ENCODE assay signal across 1 cellular context in genomic region chr19:50025794-50026549, GRCh38.
TF ChIP-seq lines count a peak whose summit lies in the region.

TSS of gene ZNF473 (plus strand) at chr19:50026005. CDS start at chr19:50031083, 5,078 bp downstream.

TF ChIP-seq in HepG2, 621 proteins besides CTCF, POLR2A, EP300 and RAD21 (continued from another document and continues in another):
- peak; percentile 96 for TF ChIP-seq ARHGAP35 (CRISPR knock-in tag; IDR thresholded peaks at IDR 0.05; ENCODE audit: borderline replicate concordance)
- TF ChIP-seq TGIF2 (CRISPR knock-in tag; IDR thresholded peaks at IDR 0.05) = peak; percentile 95
- peak; percentile 97 for TF ChIP-seq IRF9 (CRISPR knock-in tag; IDR thresholded peaks at IDR 0.05; ENCODE audit: borderline replicate concordance)
- no peak for TF ChIP-seq XRCC5 (optimal IDR thresholded peaks at IDR 0.05; ENCODE audit: low read length)
- peak; percentile 74; the same call in 1 of the 2 replicates for TF ChIP-seq ZZZ3 (CRISPR knock-in tag; IDR thresholded peaks at IDR 0.05; ENCODE audit: borderline replicate concordance)
- TF ChIP-seq REXO4 (CRISPR knock-in tag; IDR thresholded peaks at IDR 0.05; ENCODE audit: borderline replicate concordance) = peak; percentile 99
- no peak for TF ChIP-seq FOXM1 (CRISPR knock-in tag; IDR thresholded peaks at IDR 0.05)
- peak; percentile 99 for TF ChIP-seq FOXC1 (CRISPR knock-in tag; IDR thresholded peaks at IDR 0.05; ENCODE audit: borderline replicate concordance)
- peak; percentile 83; the same call in 1 of the 2 replicates for TF ChIP-seq KLF12 (CRISPR knock-in tag; IDR thresholded peaks at IDR 0.05; ENCODE audit: borderline replicate concordance)
- peak; percentile 88 for TF ChIP-seq ZNF205 (CRISPR knock-in tag; IDR thresholded peaks at IDR 0.05)
- TF ChIP-seq ARID5B (CRISPR knock-in tag; IDR thresholded peaks at IDR 0.05) = peak; percentile 62; the same call in 1 of the 2 replicates
- peak; percentile 90 for TF ChIP-seq POLR2AphosphoS5 (IDR thresholded peaks at IDR 0.05; ENCODE audit: low read depth, low read length)
- TF ChIP-seq PAXIP1 (CRISPR knock-in tag; conservative IDR thresholded peaks at IDR 0.05) = peak; percentile 40; the same call in 1 of the 2 replicates
- peak; percentile 80 for TF ChIP-seq TFE3 (CRISPR knock-in tag; IDR thresholded peaks at IDR 0.05)
- TF ChIP-seq ZNF296 (CRISPR knock-in tag; conservative IDR thresholded peaks at IDR 0.05) = peak; percentile 78; the same call in 1 of the 2 replicates
- TF ChIP-seq ATM (IDR thresholded peaks at IDR 0.05; ENCODE audit: borderline replicate concordance) = no peak
- peak; percentile 97 for TF ChIP-seq ZNF749 (CRISPR knock-in tag; IDR thresholded peaks at IDR 0.05; ENCODE audit: borderline replicate concordance)
- peak; percentile 86 for TF ChIP-seq ZNF780A (CRISPR knock-in tag; IDR thresholded peaks at IDR 0.05)
- peak; percentile 85; the same call in 1 of the 2 replicates for TF ChIP-seq ZNF17 (CRISPR knock-in tag; IDR thresholded peaks at IDR 0.05)
- TF ChIP-seq ZNF709 (CRISPR knock-in tag; IDR thresholded peaks at IDR 0.05) = peak; percentile 83; the same call in 1 of the 2 replicates
- TF ChIP-seq NFKBIZ (CRISPR knock-in tag; IDR thresholded peaks at IDR 0.05) = peak; percentile 96
- no peak for TF ChIP-seq RBAK (CRISPR knock-in tag; IDR thresholded peaks at IDR 0.05)
- TF ChIP-seq ZNF143 (CRISPR knock-in tag; IDR thresholded peaks at IDR 0.05) = peak; percentile 91
- TF ChIP-seq YEATS4 (CRISPR knock-in tag; IDR thresholded peaks at IDR 0.05; ENCODE audit: borderline replicate concordance) = peak; percentile 90
- TF ChIP-seq ZNF777 (CRISPR knock-in tag; IDR thresholded peaks at IDR 0.05) = peak; percentile 73
- TF ChIP-seq ZC3H4 (CRISPR knock-in tag; IDR thresholded peaks at IDR 0.05; ENCODE audit: borderline replicate concordance) = no peak; the same call in 1 of the 2 replicates
- peak; percentile 82; the same call in 1 of the 2 replicates for TF ChIP-seq ZNF576 (CRISPR knock-in tag; IDR thresholded peaks at IDR 0.05)
- TF ChIP-seq KAT7 (CRISPR knock-in tag; IDR thresholded peaks at IDR 0.05; ENCODE audit: borderline replicate concordance) = peak; percentile 86
- no peak; the same call in 1 of the 2 replicates for TF ChIP-seq MNT (IDR thresholded peaks at IDR 0.05)
- TF ChIP-seq SOX5 (CRISPR knock-in tag; IDR thresholded peaks at IDR 0.05; ENCODE audit: borderline replicate concordance) = peak; percentile 56; the same call in 1 of the 2 replicates
- TF ChIP-seq ZNF33A (CRISPR knock-in tag; IDR thresholded peaks at IDR 0.05; ENCODE audit: borderline replicate concordance) = no peak
- peak; percentile 95 for TF ChIP-seq GABPB1 (CRISPR knock-in tag; IDR thresholded peaks at IDR 0.05)
- peak; percentile 81; the same call in 1 of the 2 replicates for TF ChIP-seq ESRRA (CRISPR knock-in tag; IDR thresholded peaks at IDR 0.05; ENCODE audit: low read depth)
- peak; percentile 41 for TF ChIP-seq RBM22 (optimal IDR thresholded peaks at IDR 0.05; ENCODE audit: low read length)
- TF ChIP-seq ATF5 (CRISPR knock-in tag; IDR thresholded peaks at IDR 0.05; ENCODE audit: low read depth) = peak; percentile 95; the same call in 1 of the 2 replicates
- TF ChIP-seq ZFY (CRISPR knock-in tag; IDR thresholded peaks at IDR 0.05) = peak; percentile 67
- peak; percentile 80 for TF ChIP-seq ZFX (CRISPR knock-in tag; IDR thresholded peaks at IDR 0.05; ENCODE audit: low read depth)
- peak; percentile 98 for TF ChIP-seq ZFP90 (CRISPR knock-in tag; IDR thresholded peaks at IDR 0.05; ENCODE audit: borderline replicate concordance)
- no peak for TF ChIP-seq CENPBD1 (CRISPR knock-in tag; IDR thresholded peaks at IDR 0.05; ENCODE audit: borderline replicate concordance, low read depth)
- TF ChIP-seq ZNF609 (CRISPR knock-in tag; IDR thresholded peaks at IDR 0.05; ENCODE audit: borderline replicate concordance) = peak; percentile 64; the same call in 1 of the 2 replicates
- TF ChIP-seq SSRP1 (CRISPR knock-in tag; IDR thresholded peaks at IDR 0.05) = no peak
- TF ChIP-seq ZBTB3 (CRISPR knock-in tag; IDR thresholded peaks at IDR 0.05; ENCODE audit: borderline replicate concordance, low read depth) = no peak; the same call in 1 of the 2 replicates
- TF ChIP-seq KLF13 (CRISPR knock-in tag; IDR thresholded peaks at IDR 0.05) = peak; percentile 86
- peak; percentile 76; the same call in 1 of the 2 replicates for TF ChIP-seq ZNF761 (CRISPR knock-in tag; conservative IDR thresholded peaks at IDR 0.05)
- TF ChIP-seq DMAP1 (CRISPR knock-in tag; IDR thresholded peaks at IDR 0.05) = peak; percentile 87
